Comparison of ENCODE assay signal across 16 cellular contexts in genomic region chr14:70069186-70069585, GRCh38.
A peak's percentile ranks its signal among the peaks of the same experiment; 100 is the strongest.
DNase-seq lines count a peak whose midpoint lies in the region; ATAC-seq and TF ChIP-seq lines count a peak whose summit lies in the region.
"Had no signal": no experiment of that assay in that cellular context is flagged by ENCODE, and none has a peak within 500 bp of the region (broad histone marks: within the 10 kb centered on the region; RNA-seq: fewer than 3 reads in every experiment).

No MANE protein-coding gene starts in this region.

- peak; percentile 77 to 81 for ATAC-seq in gastrocnemius medialis
- ATAC-seq: GM12878, HCT116 had no signal

- H3K9me3 ChIP-seq in gastrocnemius medialis = no peaks in the 10 kb centered on the region
- H3K9me3 ChIP-seq: BLaER1 treated with 17β-estradiol and CSF1 and Interleukin-3, amounts not matched to agents 10 nM and 100 nM had no signal

- DNase-seq in NCI-H2227 (lab: John Stamatoyannopoulos, UW; ENCODE audit: unreplicated experiment) (peak; percentile 19), NCI-H2227 treated with DMSO at 0.1 percent for 48 hours (lab: John Stamatoyannopoulos, UW) (no peak), HT1080 (ENCODE audit: low read depth) (peak; percentile 41), epithelial cell of esophagus (ENCODE audit: low read depth) (peak; percentile 7), gastrocnemius medialis (peak in 1 of 2 donors; percentile 61), occipital lobe (lab: John Stamatoyannopoulos, UW) (no peak), NCI-H226 (no peak), Ammon's horn (ENCODE audit: low spot score) (no peak)
- DNase-seq: AML-193; Calu3; CD4-positive, CD25-positive, alpha-beta regulatory T cell; DMS 273 treated with DMSO at 0.1 percent for 48 hours had no signal

- H3K27ac ChIP-seq in gastrocnemius medialis = peak overlapping the region; percentile 52 to 75 (median 58)
- H3K27ac ChIP-seq: 22Rv1; BLaER1 treated with 17β-estradiol and CSF1 and Interleukin-3, amounts not matched to agents 10 nM and 100 nM had no signal

- no peak for TF ChIP-seq POLR2A in gastrocnemius medialis (IDR thresholded peaks at IDR 0.05)

- in situ Hi-C loops in gastrocnemius medialis (cut with MboI; ENCODE audit: low sequenced_read_pairs in 4 of 4) = no loop called here

- H3K36me3 ChIP-seq in gastrocnemius medialis = no peaks in the 10 kb centered on the region
- H3K36me3 ChIP-seq: BLaER1 treated with 17β-estradiol and CSF1 and Interleukin-3, amounts not matched to agents 10 nM and 100 nM had no signal

- H3K27me3 ChIP-seq in gastrocnemius medialis = no peaks in the 10 kb centered on the region
- H3K27me3 ChIP-seq: BLaER1 treated with 17β-estradiol and CSF1 and Interleukin-3, amounts not matched to agents 10 nM and 100 nM had no signal

- H3K4me3 ChIP-seq in epithelial cell of esophagus (ENCODE audit: low read length) (no peak overlapping the region), gastrocnemius medialis (no peak overlapping the region)
- H3K4me3 ChIP-seq: BLaER1 treated with 17β-estradiol and CSF1 and Interleukin-3, amounts not matched to agents 10 nM and 100 nM; GM12878 had no signal

- no peak for TF ChIP-seq CTCF in epithelial cell of esophagus (IDR thresholded peaks at IDR 0.05; ENCODE audit: insufficient read depth, low read depth, low read length, missing control alignments)
- TF ChIP-seq CTCF in gastrocnemius medialis (IDR thresholded peaks at IDR 0.05 in 4 of 5, conservative IDR thresholded peaks at IDR 0.05 in 1 of 5) = no peak

- intact Hi-C loops in gastrocnemius medialis (cut with DNase I; ENCODE audit: low total_unique reads) = no loop called here

- H3K4me1 ChIP-seq in gastrocnemius medialis = peaks cover 23 to 24% of the 10 kb centered on the region in 2 donors
- H3K4me1 ChIP-seq: BLaER1 treated with 17β-estradiol and CSF1 and Interleukin-3, amounts not matched to agents 10 nM and 100 nM had no signal

Comparison
In these comparisons a context has a peak if more than half of its experiments do, and no peak if none do; other contexts are left out.
1. DNase-seq: peak in NCI-H2227 (single experiment), HT1080 (single experiment) and epithelial cell of esophagus (single experiment); none in NCI-H2227 treated with DMSO at 0.1 percent for 48 hours (single experiment), occipital lobe (single experiment), NCI-H226 (single experiment) and Ammon's horn (single experiment).